In the genomic region with DNA sequence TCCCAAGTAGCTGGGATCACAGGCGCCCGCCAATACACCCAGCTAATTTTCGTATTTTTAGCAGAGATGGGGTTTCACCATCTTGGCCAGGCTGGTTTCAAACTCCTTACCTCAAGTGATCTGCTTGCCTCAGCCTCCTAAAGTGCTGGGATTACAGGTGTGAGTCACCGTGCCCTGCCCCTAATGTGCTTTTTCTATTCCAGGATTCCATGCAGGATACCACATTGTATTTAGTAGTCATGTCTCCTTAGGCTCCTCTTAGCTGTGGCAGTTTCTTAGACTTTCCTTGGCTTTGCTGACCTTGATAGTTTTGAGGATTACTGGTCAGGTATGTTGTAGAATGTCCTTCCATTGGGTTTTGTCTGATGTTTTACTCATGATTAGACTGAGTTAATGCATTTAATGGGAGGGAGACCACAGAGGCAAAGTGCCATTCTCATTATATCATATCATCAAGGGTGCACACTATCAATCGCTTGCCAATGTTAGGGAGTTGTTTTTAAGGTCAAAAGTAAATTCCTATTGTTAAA, we compare ENCODE assay signal across 15 cellular contexts. TPM values are rescaled to one million over a fixed set of nuclear protein-coding genes. Genes with fewer than 3 reads are reported as not detected.
DNase-seq lines count a peak whose midpoint lies in the region; ATAC-seq and TF ChIP-seq lines count a peak whose summit lies in the region.
"Had no signal": no experiment of that assay in that cellular context is flagged by ENCODE, and none has a peak within 500 bp of the region (broad histone marks: within the 10 kb centered on the region; RNA-seq: fewer than 3 reads in every experiment).

No MANE protein-coding gene starts in this region.

- no peak overlapping the region for H3K9ac ChIP-seq in BLaER1

- peak overlapping the region in 6 of 8 donors; percentile 70 to 87 (median 82) for H3K27ac Mint-ChIP-seq in CD8-positive, alpha-beta memory T cell
- peak overlapping the region; percentile 77 for H3K27ac Mint-ChIP-seq in activated CD4-positive, alpha-beta memory T cell treated with anti-CD3 and anti-CD28 coated beads, Interleukin-2, amount 10 ng/mL, durations not matched to agents 7 days and 5 days

- peaks cover 32 to 74% (median 62%) of the 10 kb centered on the region in 3 donors for H3K4me1 Mint-ChIP-seq in CD8-positive, alpha-beta memory T cell
- peaks cover 73% of the 10 kb centered on the region for H3K4me1 Mint-ChIP-seq in activated CD4-positive, alpha-beta memory T cell treated with anti-CD3 and anti-CD28 coated beads, Interleukin-2, amount 10 ng/mL, durations not matched to agents 7 days and 5 days

- no peak overlapping the region for H3K27ac ChIP-seq in BLaER1
- H3K27ac ChIP-seq in CD8-positive, alpha-beta memory T cell (ENCODE audit: low read depth, low read length): no peak overlapping the region
- peak overlapping the region; percentile 41 to 87 (median 70) for H3K27ac ChIP-seq in esophagus squamous epithelium
- H3K27ac ChIP-seq in lower lobe of right lung: no peak overlapping the region
- H3K27ac ChIP-seq: body of pancreas, thyroid gland had no signal

- no peak overlapping the region for H3K4me3 Mint-ChIP-seq in CD8-positive, alpha-beta memory T cell
- H3K4me3 Mint-ChIP-seq in activated CD4-positive, alpha-beta memory T cell treated with anti-CD3 and anti-CD28 coated beads, Interleukin-2, amount 10 ng/mL, durations not matched to agents 7 days and 5 days: no peak overlapping the region

- DNase-seq in CD8-positive, alpha-beta memory T cell: no peak
- no peak for DNase-seq in activated CD4-positive, alpha-beta memory T cell treated with anti-CD3 and anti-CD28 coated beads, Interleukin-2, amount 10 ng/mL, durations not matched to agents 7 days and 5 days
- DNase-seq in esophagus squamous epithelium (lab: John Stamatoyannopoulos, UW) (no peak), lower lobe of right lung (no peak), NCI-H526 treated with DMSO at 0.1 percent for 48 hours (lab: John Stamatoyannopoulos, UW) (no peak)
- DNase-seq: body of pancreas, dermis blood vessel endothelial cell, NCI-H2081, NCI-H524, PC-3, thyroid gland had no signal

- H3K9me3 ChIP-seq in BLaER1 (peaks cover 24% of the 10 kb centered on the region), esophagus squamous epithelium (no peaks in the 10 kb centered on the region), lower lobe of right lung (no peaks in the 10 kb centered on the region)
- H3K9me3 ChIP-seq in CD8-positive, alpha-beta memory T cell (ENCODE audit: low read length): no peaks in the 10 kb centered on the region
- H3K9me3 ChIP-seq: body of pancreas, thyroid gland had no signal

- no peak for ATAC-seq in lower lobe of right lung
- ATAC-seq in GM21390 (IDR thresholded peaks at IDR 0.05; ENCODE audit: unreplicated experiment): no peak
- ATAC-seq in HG02885 (IDR thresholded peaks at IDR 0.05; ENCODE audit: poor library complexity, unreplicated experiment): no peak
- ATAC-seq: body of pancreas, PC-3 had no signal

- no peaks in the 10 kb centered on the region for H3K27me3 ChIP-seq in BLaER1
- H3K27me3 ChIP-seq in CD8-positive, alpha-beta memory T cell (ENCODE audit: insufficient read depth, low read length, poor library complexity, severe bottlenecking): no peaks in the 10 kb centered on the region
- no peaks in the 10 kb centered on the region for H3K27me3 ChIP-seq in esophagus squamous epithelium
- no peaks in the 10 kb centered on the region for H3K27me3 ChIP-seq in lower lobe of right lung (ENCODE audit: low read depth)
- H3K27me3 ChIP-seq: body of pancreas, thyroid gland had no signal

- H3K4me1 ChIP-seq in BLaER1 (peaks cover 63% of the 10 kb centered on the region), esophagus squamous epithelium (peaks cover 0 to 64% (median 28%) of the 10 kb centered on the region in 3 donors), lower lobe of right lung (peaks cover 8% of the 10 kb centered on the region)
- H3K4me1 ChIP-seq in CD8-positive, alpha-beta memory T cell (ENCODE audit: insufficient read depth, low read length): peaks cover 51% of the 10 kb centered on the region
- H3K4me1 ChIP-seq: body of pancreas had no signal

- H3K9me3 Mint-ChIP-seq in CD8-positive, alpha-beta memory T cell: no peaks in the 10 kb centered on the region
- H3K9me3 Mint-ChIP-seq in activated CD4-positive, alpha-beta memory T cell treated with anti-CD3 and anti-CD28 coated beads, Interleukin-2, amount 10 ng/mL, durations not matched to agents 7 days and 5 days: no peaks in the 10 kb centered on the region

- peak overlapping the region; percentile 38 for H3K4me2 ChIP-seq in BLaER1

- H3K36me3 Mint-ChIP-seq in CD8-positive, alpha-beta memory T cell: peaks cover 0 to 7% (median 2%) of the 10 kb centered on the region in 3 donors
- peaks cover 3% of the 10 kb centered on the region for H3K36me3 Mint-ChIP-seq in activated CD4-positive, alpha-beta memory T cell treated with anti-CD3 and anti-CD28 coated beads, Interleukin-2, amount 10 ng/mL, durations not matched to agents 7 days and 5 days (ENCODE audit: low read depth)

- WGBS in esophagus squamous epithelium, 2 donors: 64 to 72% methylated on average over 5 of the region's 5 CpGs

- no peak overlapping the region for H3K4me3 ChIP-seq in BLaER1
- no peak overlapping the region for H3K4me3 ChIP-seq in CD8-positive, alpha-beta memory T cell (ENCODE audit: low read length)
- no peak overlapping the region for H3K4me3 ChIP-seq in esophagus squamous epithelium
- no peak overlapping the region for H3K4me3 ChIP-seq in lower lobe of right lung
- H3K4me3 ChIP-seq: body of pancreas, lung, thyroid gland had no signal

- POLR2A ChIA-PET in CD8-positive, alpha-beta memory T cell (lab: Charles Lee): no interaction called here
- POLR2A ChIA-PET in activated CD4-positive, alpha-beta memory T cell treated with anti-CD3 and anti-CD28 coated beads, Interleukin-2, amount 10 ng/mL, durations not matched to agents 7 days and 5 days (lab: Charles Lee): interaction anchor here (1.5 to 3.1 kb wide), 4 partner anchors 16 to 43 kb away, joined by 4 to 18 read pairs (median 8); partner anchors contain the start of gene TNFAIP3

- intact Hi-C loops in esophagus squamous epithelium (cut with DNase I): no loop called here
- intact Hi-C loops in lower lobe of right lung (cut with DNase I): no loop called here

- TF ChIP-seq CTCF in esophagus squamous epithelium (IDR thresholded peaks at IDR 0.05): no peak
- TF ChIP-seq CTCF in lower lobe of right lung (IDR thresholded peaks at IDR 0.05): no peak

- H3K27me3 Mint-ChIP-seq in CD8-positive, alpha-beta memory T cell: peaks cover 0 to 3% of the 10 kb centered on the region in 2 donors
- H3K27me3 Mint-ChIP-seq in activated CD4-positive, alpha-beta memory T cell treated with anti-CD3 and anti-CD28 coated beads, Interleukin-2, amount 10 ng/mL, durations not matched to agents 7 days and 5 days: no peaks in the 10 kb centered on the region

- H3K36me3 ChIP-seq in BLaER1 (no peaks in the 10 kb centered on the region), esophagus squamous epithelium (no peaks in the 10 kb centered on the region), lower lobe of right lung (no peaks in the 10 kb centered on the region)
- H3K36me3 ChIP-seq in CD8-positive, alpha-beta memory T cell (ENCODE audit: insufficient read depth, low read length): no peaks in the 10 kb centered on the region
- H3K36me3 ChIP-seq: thyroid gland had no signal

- CTCF ChIA-PET in CD8-positive, alpha-beta memory T cell (lab: Charles Lee): interaction anchor here (1.0 to 2.6 kb wide), 3 partner anchors 28 to 112 kb away, joined by 3 to 14 read pairs (median 4); partner anchors contain the start of gene TNFAIP3
- CTCF ChIA-PET in activated CD4-positive, alpha-beta memory T cell treated with anti-CD3 and anti-CD28 coated beads, Interleukin-2, amount 10 ng/mL, durations not matched to agents 7 days and 5 days (lab: Charles Lee): no interaction called here

- TF ChIP-seq POLR2A in esophagus squamous epithelium (IDR thresholded peaks at IDR 0.05): no peak

- no peaks in the 10 kb centered on the region for H4K20me1 ChIP-seq in BLaER1

RNA-seq across cellular contexts. Expression of gene TNFAIP3, which starts 39.6 kb away (rescaled TPM):
- total RNA-seq in CD8-positive, alpha-beta memory T cell: 100 to 1,000 TPM; 267 to 298 TPM
- polyA plus RNA-seq in CD8-positive, alpha-beta memory T cell: 127 TPM
- total RNA-seq in activated CD4-positive, alpha-beta memory T cell treated with anti-CD3 and anti-CD28 coated beads, Interleukin-2, amount 10 ng/mL, durations not matched to agents 7 days and 5 days: 100 to 1,000 TPM; 143 to 144 TPM
- total RNA-seq in esophagus squamous epithelium: 10 to 100 TPM in 1 of 4 donors, 1 to 10 TPM in 3; 4.2 to 21.7 (median 7.7) TPM
- 44.6 TPM for total RNA-seq in lower lobe of right lung

Comparison
In these comparisons a context has a peak if more than half of its experiments do, and no peak if none do; other contexts are left out.
1. H3K27ac ChIP-seq: peak in esophagus squamous epithelium (4 of 4); none in BLaER1 (single experiment), CD8-positive, alpha-beta memory T cell (single experiment) and lower lobe of right lung (single experiment).